Comparison of ENCODE assay signal across 18 cellular contexts in genomic region chr10:129391464-129391863, GRCh38.
"Had no signal": no experiment of that assay in that cellular context is flagged by ENCODE, and none has a peak within 500 bp of the region (broad histone marks: within the 10 kb centered on the region; RNA-seq: fewer than 3 reads in every experiment).

No MANE protein-coding gene starts in this region.

- H3K4me3 ChIP-seq: coronary artery, dorsolateral prefrontal cortex, esophagus squamous epithelium, gastrocnemius medialis, heart right ventricle, left lung, lower lobe of right lung had no signal

- H3K9me3 ChIP-seq: esophagus squamous epithelium, gastrocnemius medialis, heart right ventricle, left lung, lower lobe of right lung had no signal

- H3K27me3 ChIP-seq: heart right ventricle had no signal

- DNase-seq: dermis blood vessel endothelial cell; dorsolateral prefrontal cortex; effector CD4-positive, alpha-beta T cell; effector memory CD4-positive, alpha-beta T cell; esophagus squamous epithelium; foreskin fibroblast; foreskin melanocyte; gastrocnemius medialis; glutamatergic neuron; heart right ventricle; hippocampal formation; left cardiac atrium; left lung; left ventricle myocardium superior; lower lobe of right lung; mesendoderm; midbrain had no signal

- H3K4me1 ChIP-seq: esophagus squamous epithelium, gastrocnemius medialis, left lung, lower lobe of right lung had no signal

- H3K36me3 ChIP-seq: esophagus squamous epithelium, gastrocnemius medialis, heart right ventricle, left lung, lower lobe of right lung had no signal

- H3K27ac ChIP-seq: coronary artery, dorsolateral prefrontal cortex, esophagus squamous epithelium, gastrocnemius medialis, heart right ventricle, left lung, lower lobe of right lung had no signal
